1 cellular context compared by ENCODE assay signal in the genomic region with DNA sequence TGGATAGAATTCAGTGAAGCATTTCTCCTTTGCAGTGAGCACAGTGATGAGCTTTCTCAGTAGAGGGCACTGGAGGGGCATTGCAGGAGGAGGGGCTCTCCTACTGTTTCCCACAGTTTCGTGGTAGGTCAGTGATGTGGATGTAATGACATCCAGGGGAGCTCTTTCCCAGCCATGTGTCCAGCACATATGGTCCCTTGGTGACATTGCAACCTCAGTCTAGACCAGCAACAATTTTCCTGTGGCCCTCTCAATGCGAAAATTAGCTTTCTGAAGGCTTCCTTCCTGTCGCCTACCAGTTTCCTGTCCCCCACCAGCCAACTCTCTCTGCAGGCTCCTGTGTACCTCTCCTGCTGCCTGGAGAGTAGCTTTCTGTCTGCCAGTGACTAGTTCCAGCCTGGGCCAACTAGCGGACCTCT.
A peak's percentile ranks its signal among the peaks of the same experiment; 100 is the strongest.
TF ChIP-seq lines count a peak whose summit lies in the region.

No MANE protein-coding gene starts in this region.

TF ChIP-seq in GM12878, 131 proteins besides CTCF, POLR2A, EP300 and RAD21:
- TF ChIP-seq NR2C2 (IDR thresholded peaks at IDR 0.05; ENCODE audit: borderline replicate concordance, control insufficient read depth, insufficient read length, low read depth): no peak
- TF ChIP-seq SREBF1 (IDR thresholded peaks at IDR 0.05; ENCODE audit: low read length): no peak
- TF ChIP-seq GABPA (IDR thresholded peaks at IDR 0.05; ENCODE audit: low read depth): 0 out of 2 replicates have a peak, but pooled peaks have one; percentile 18
- no peak for TF ChIP-seq RB1 (IDR thresholded peaks at IDR 0.05; ENCODE audit: borderline replicate concordance)
- TF ChIP-seq, protein P1, sequence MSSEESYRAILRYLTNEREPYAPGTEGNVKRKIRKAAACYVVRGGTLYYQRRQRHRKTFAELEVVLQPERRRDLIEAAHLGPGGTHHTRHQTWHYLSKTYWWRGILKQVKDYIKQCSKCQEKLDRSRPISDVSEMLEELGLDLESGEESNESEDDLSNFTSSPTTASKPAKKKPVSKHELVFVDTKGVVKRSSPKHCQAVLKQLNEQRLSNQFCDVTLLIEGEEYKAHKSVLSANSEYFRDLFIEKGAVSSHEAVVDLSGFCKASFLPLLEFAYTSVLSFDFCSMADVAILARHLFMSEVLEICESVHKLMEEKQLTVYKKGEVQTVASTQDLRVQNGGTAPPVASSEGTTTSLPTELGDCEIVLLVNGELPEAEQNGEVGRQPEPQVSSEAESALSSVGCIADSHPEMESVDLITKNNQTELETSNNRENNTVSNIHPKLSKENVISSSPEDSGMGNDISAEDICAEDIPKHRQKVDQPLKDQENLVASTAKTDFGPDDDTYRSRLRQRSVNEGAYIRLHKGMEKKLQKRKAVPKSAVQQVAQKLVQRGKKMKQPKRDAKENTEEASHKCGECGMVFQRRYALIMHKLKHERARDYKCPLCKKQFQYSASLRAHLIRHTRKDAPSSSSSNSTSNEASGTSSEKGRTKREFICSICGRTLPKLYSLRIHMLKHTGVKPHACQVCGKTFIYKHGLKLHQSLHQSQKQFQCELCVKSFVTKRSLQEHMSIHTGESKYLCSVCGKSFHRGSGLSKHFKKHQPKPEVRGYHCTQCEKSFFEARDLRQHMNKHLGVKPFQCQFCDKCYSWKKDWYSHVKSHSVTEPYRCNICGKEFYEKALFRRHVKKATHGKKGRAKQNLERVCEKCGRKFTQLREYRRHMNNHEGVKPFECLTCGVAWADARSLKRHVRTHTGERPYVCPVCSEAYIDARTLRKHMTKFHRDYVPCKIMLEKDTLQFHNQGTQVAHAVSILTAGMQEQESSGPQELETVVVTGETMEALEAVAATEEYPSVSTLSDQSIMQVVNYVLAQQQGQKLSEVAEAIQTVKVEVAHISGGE (CRISPR knock-in tag; IDR thresholded peaks at IDR 0.05): no peak
- TF ChIP-seq CHD4 (IDR thresholded peaks at IDR 0.05): no peak
- no peak for TF ChIP-seq NR2C1 (IDR thresholded peaks at IDR 0.05)
- no peak for TF ChIP-seq PAX8 (IDR thresholded peaks at IDR 0.05)
